Comparison of ENCODE assay signal across 8 cellular contexts in genomic region chr3:11060500-11061251, GRCh38.
DNase-seq lines count a peak whose midpoint lies in the region; ATAC-seq and TF ChIP-seq lines count a peak whose summit lies in the region.

No MANE protein-coding gene starts in this region.

- no peak for TF ChIP-seq POLR2A in right lobe of liver (IDR thresholded peaks at IDR 0.05)

- DNase-seq in NK-92 treated with Interleukin-12 subunit alpha and Interleukin-12 subunit beta, amount 100 ng/mL, for 24 hours (lab: John Stamatoyannopoulos, UW) = peak; percentile 4
- no peak for DNase-seq in NK-92 (lab: John Stamatoyannopoulos, UW; ENCODE audit: unreplicated experiment)
- peak; percentile 16 for DNase-seq in NCI-H1105 (lab: John Stamatoyannopoulos, UW)
- peak; percentile 46 for DNase-seq in activated B cell treated with CpG ODN at 0.5 μM for 24 hours
- peak; percentile 60 to 68 (median 63) for DNase-seq in right lobe of liver
- peak; percentile 44 to 56 for DNase-seq in stimulated activated CD4-positive, alpha-beta T cell treated with anti-CD3 and anti-CD28 coated beads, Interleukin-4, amount 100 ng/mL, for 48 hours (ENCODE audit: low read depth in 2 of 2)

- no peaks in the 10 kb centered on the region for H3K36me3 Mint-ChIP-seq in activated B cell treated with CpG ODN at 0.5 μM for 24 hours (ENCODE audit: low read depth)
- H3K36me3 Mint-ChIP-seq in dendritic cell treated with granulocyte-macrophage colony-stimulating factor and Interleukin-4, amounts not matched to agents 40 ng/mL and 50 ng/mL, for 4 days (ENCODE audit: low read depth) = peaks cover 9% of the 10 kb centered on the region

- no peaks in the 10 kb centered on the region for H3K36me3 ChIP-seq in right lobe of liver

- H3K9me3 ChIP-seq in right lobe of liver = no peaks in the 10 kb centered on the region

- CTCF ChIA-PET in activated B cell treated with CpG ODN at 0.5 μM for 24 hours (lab: Charles Lee) = interaction anchor here (0.7 to 3.7 kb wide), 11 partner anchors 11 to 590 kb away, joined by 3 to 41 read pairs (median 4); no protein-coding TSS in a partner anchor

- H3K27ac Mint-ChIP-seq in activated B cell treated with CpG ODN at 0.5 μM for 24 hours = no peak overlapping the region
- no peak overlapping the region for H3K27ac Mint-ChIP-seq in dendritic cell treated with granulocyte-macrophage colony-stimulating factor and Interleukin-4, amounts not matched to agents 40 ng/mL and 50 ng/mL, for 4 days

- H3K4me3 ChIP-seq in right lobe of liver = no peak overlapping the region

- peaks cover 20% of the 10 kb centered on the region for H3K27me3 Mint-ChIP-seq in activated B cell treated with CpG ODN at 0.5 μM for 24 hours
- H3K27me3 Mint-ChIP-seq in dendritic cell treated with granulocyte-macrophage colony-stimulating factor and Interleukin-4, amounts not matched to agents 40 ng/mL and 50 ng/mL, for 4 days = peaks cover 22% of the 10 kb centered on the region

- H3K4me1 Mint-ChIP-seq in activated B cell treated with CpG ODN at 0.5 μM for 24 hours = no peaks in the 10 kb centered on the region
- no peaks in the 10 kb centered on the region for H3K4me1 Mint-ChIP-seq in dendritic cell treated with granulocyte-macrophage colony-stimulating factor and Interleukin-4, amounts not matched to agents 40 ng/mL and 50 ng/mL, for 4 days (ENCODE audit: low read depth)

- H3K9me3 Mint-ChIP-seq in activated B cell treated with CpG ODN at 0.5 μM for 24 hours = peaks cover 4% of the 10 kb centered on the region
- H3K9me3 Mint-ChIP-seq in dendritic cell treated with granulocyte-macrophage colony-stimulating factor and Interleukin-4, amounts not matched to agents 40 ng/mL and 50 ng/mL, for 4 days = peaks cover 22% of the 10 kb centered on the region

- TF ChIP-seq CTCF in activated B cell treated with CpG ODN at 0.5 μM for 24 hours (IDR thresholded peaks at IDR 0.05) = peak; percentile 57
- peak; percentile 61 to 83 (median 80) for TF ChIP-seq CTCF in right lobe of liver (IDR thresholded peaks at IDR 0.05)

- ATAC-seq in activated B cell treated with CpG ODN at 0.5 μM for 24 hours (ENCODE audit: low read depth) (peak; percentile 61), right lobe of liver (peak; percentile 62 to 78 (median 76)), HG02623 (IDR thresholded peaks at IDR 0.05; ENCODE audit: unreplicated experiment) (no peak)

- intact Hi-C loops in activated B cell treated with CpG ODN at 0.5 μM for 24 hours (cut with micrococcal nuclease) (loop anchor here (1.0 to 10.0 kb wide), 3 partner anchors 94 to 275 kb away; partner anchors contain the start of gene HRH1), right lobe of liver (cut with DNase I) (loop anchor here in 1 of 2 donors (5.0 kb wide), 1 partner anchor 113 kb away; no protein-coding TSS in a partner anchor)
- intact Hi-C loops in dendritic cell treated with granulocyte-macrophage colony-stimulating factor and Interleukin-4, amounts not matched to agents 40 ng/mL and 50 ng/mL, for 4 days (cut with micrococcal nuclease) = loop anchor here (2.0 to 5.0 kb wide), 3 partner anchors 97 to 592 kb away; no protein-coding TSS in a partner anchor

- 25% methylated on average over 6 of the region's 35 CpGs for WGBS in right lobe of liver (ENCODE audit: insufficient coverage, low coverage, low lambda C conversion rate, missing lambda C conversion rate)

- no peaks in the 10 kb centered on the region for H3K4me1 ChIP-seq in right lobe of liver

- POLR2A ChIA-PET in activated B cell treated with CpG ODN at 0.5 μM for 24 hours (lab: Charles Lee) = no interaction called here

- no peak overlapping the region for H3K27ac ChIP-seq in right lobe of liver

- H3K27me3 ChIP-seq in right lobe of liver = no peaks in the 10 kb centered on the region

- no peak overlapping the region for H3K4me3 Mint-ChIP-seq in activated B cell treated with CpG ODN at 0.5 μM for 24 hours
- H3K4me3 Mint-ChIP-seq in dendritic cell treated with granulocyte-macrophage colony-stimulating factor and Interleukin-4, amounts not matched to agents 40 ng/mL and 50 ng/mL, for 4 days = peak overlapping the region; percentile 33
